10 cellular contexts compared by ENCODE assay signal in genomic region chr19:17404621-17405249, GRCh38. TPM values are rescaled to one million over a fixed set of nuclear protein-coding genes. Genes with fewer than 3 reads are reported as not detected.
DNase-seq lines count a peak whose midpoint lies in the region; ATAC-seq, FAIRE-seq and TF ChIP-seq lines count a peak whose summit lies in the region.
"Had no signal": no experiment of that assay in that cellular context is flagged by ENCODE, and none has a peak within 500 bp of the region (broad histone marks: within the 10 kb centered on the region; RNA-seq: fewer than 3 reads in every experiment).

No MANE protein-coding gene starts in this region.

- H3K36me3 ChIP-seq in mammary epithelial cell (ENCODE audit: insufficient read depth, low read length) (no peaks in the 10 kb centered on the region), neutrophil (peaks cover 8% of the 10 kb centered on the region)

- WGBS in mammary epithelial cell (ENCODE audit: low coverage, missing lambda C conversion rate) = 92% methylated on average over 6 of the region's 7 CpGs

- no peak overlapping the region for H3K27ac ChIP-seq in mammary epithelial cell (ENCODE audit: insufficient read depth, low read depth, low read length)
- peak overlapping the region; percentile 92 for H3K27ac ChIP-seq in neutrophil
- H3K27ac ChIP-seq: VCaP had no signal

- dilution Hi-C loops in mammary epithelial cell (cut with HindIII; ENCODE audit: low sequenced_read_pairs) = no loop called here

- no peak for TF ChIP-seq CTCF in mammary epithelial cell (conservative IDR thresholded peaks at IDR 0.05 in 1 of 2, IDR thresholded peaks at IDR 0.05 in 1 of 2; ENCODE audit: extremely low read depth in 1 of 2, insufficient read depth in 1 of 2, low read depth in 1 of 2, low read length in 2 of 2)
- no peak for TF ChIP-seq CTCF in neutrophil (IDR thresholded peaks at IDR 0.05)

- in situ Hi-C loops in mammary epithelial cell (cut with MboI; ENCODE audit: low sequenced_read_pairs in 2 of 2) = no loop called here

- no peaks in the 10 kb centered on the region for H3K79me2 ChIP-seq in mammary epithelial cell (ENCODE audit: insufficient read depth, low read length)

- FAIRE-seq in GM12891 (lab: Jason Lieb, UNC) = peak; percentile 33

- no TSS peak for BruUV-seq in mammary epithelial cell (replicated peaks; lab: Mats Ljungman, UMichigan)

- no peaks in the 10 kb centered on the region for H4K20me1 ChIP-seq in mammary epithelial cell (ENCODE audit: insufficient read depth, low read length)

- ATAC-seq in HG03342 (IDR thresholded peaks at IDR 0.05; ENCODE audit: unreplicated experiment) = peak; percentile 32

- intact Hi-C loops in mammary epithelial cell (cut with micrococcal nuclease) = no loop called here

- no peak for TF ChIP-seq POLR2A in GM12891 (IDR thresholded peaks at IDR 0.05; ENCODE audit: low read depth, low read length)

- H3K4me1 ChIP-seq in mammary epithelial cell (ENCODE audit: insufficient read depth, low read length) (peaks cover 9% of the 10 kb centered on the region), neutrophil (ENCODE audit: control insufficient read depth in 1 of 2, insufficient read depth in 1 of 2, low read depth in 1 of 2, low read length in 1 of 2) (peaks cover 32 to 50% of the 10 kb centered on the region in 2 experiments)

- H3K9me3 ChIP-seq in mammary epithelial cell (replicated peaks; ENCODE audit: insufficient read depth, low read length) (no peaks in the 10 kb centered on the region), neutrophil (no peaks in the 10 kb centered on the region)

- CTCF ChIA-PET in mammary epithelial cell (lab: Charles Lee; ENCODE audit: low non-redundant PET) = no interaction called here

- DNase-seq in GM12891 (ENCODE audit: insufficient read length, low spot score) = no peak
- no peak for DNase-seq in mammary epithelial cell
- no peak for DNase-seq in HPDE6-E6E7 (ENCODE audit: extremely low spot score)
- DNase-seq in DMS114 treated with DMSO at 0.1 percent for 48 hours (lab: John Stamatoyannopoulos, UW; ENCODE audit: unreplicated experiment) = no peak
- DNase-seq in dermis blood vessel endothelial cell = no peak
- no peak for DNase-seq in activated effector memory CD4-positive, alpha-beta T cell treated with anti-CD3 and anti-CD28 coated beads, Interleukin-2, amount 50 U/mL, for 16 hours

- H3K4me3 ChIP-seq in mammary epithelial cell (replicated peaks in 1 of 3; ENCODE audit: insufficient read depth in 1 of 3, low read depth in 2 of 3, low read length in 3 of 3) (no peak overlapping the region), neutrophil (ENCODE audit: low read depth in 1 of 2, low read length in 1 of 2) (peak overlapping the region; percentile 60 to 70)

- H3K4me2 ChIP-seq in mammary epithelial cell (ENCODE audit: insufficient read depth, low read depth, low read length) = no peak overlapping the region

- H3K27me3 ChIP-seq in mammary epithelial cell (ENCODE audit: insufficient read depth, low read length) = no peaks in the 10 kb centered on the region
- H3K27me3 ChIP-seq in neutrophil = no peaks in the 10 kb centered on the region

- peak overlapping the region; percentile 97 for H2AFZ ChIP-seq in mammary epithelial cell (ENCODE audit: low read depth, low read length)

- no peak overlapping the region for H3K9ac ChIP-seq in mammary epithelial cell (ENCODE audit: insufficient read depth, low read length)

TF ChIP-seq in GM12891, 5 proteins besides CTCF, POLR2A, EP300 and RAD21:
- no peak for TF ChIP-seq SPI1 (IDR thresholded peaks at IDR 0.05; ENCODE audit: low read depth, low read length)
- no peak for TF ChIP-seq POLR2AphosphoS5 (IDR thresholded peaks at IDR 0.05; ENCODE audit: low read depth, low read length)
- TF ChIP-seq TAF1 (IDR thresholded peaks at IDR 0.05; ENCODE audit: low read depth, low read length) = no peak
- no peak for TF ChIP-seq POU2F2 (IDR thresholded peaks at IDR 0.05; ENCODE audit: low read depth, low read length)
- no peak for TF ChIP-seq PAX5 (IDR thresholded peaks at IDR 0.05; ENCODE audit: insufficient read depth, low read length, severe bottlenecking)
TF ChIP-seq in GM12891: peak in this region for 0.

RNA-seq across cellular contexts. Expression of gene BST2, which starts 0.7 kb away (rescaled TPM):
- 356 TPM for polyA plus RNA-seq in GM12891 (2012; ENCODE audit: low read depth, missing spikeins)
- total RNA-seq in mammary epithelial cell (1 to 10 TPM in 1 of 2 donors, under 1 TPM in 1; 0.61 to 3.7 TPM), dermis blood vessel endothelial cell (1.8 and 6.5 TPM in 2 replicates)
- 2.6 TPM for polyA plus RNA-seq in mammary epithelial cell
- not detected for polyA minus RNA-seq in mammary epithelial cell

RNA-seq across cellular contexts. Expression of gene CCDC194, which starts 10.7 kb away (rescaled TPM):
- polyA plus RNA-seq in GM12891 (2012; ENCODE audit: low read depth, missing spikeins) = 0.74 TPM
- total RNA-seq in mammary epithelial cell (not detected), dermis blood vessel endothelial cell (0.17 TPM in 1 of 2 replicates, not detected in the other)
- polyA plus RNA-seq in mammary epithelial cell = not detected
- polyA minus RNA-seq in mammary epithelial cell = not detected
- total RNA-seq: lung microvascular endothelial cell had no signal

RNA-seq across cellular contexts. Expression of gene MVB12A, which starts 15.1 kb away (rescaled TPM):
- 23.3 TPM for polyA plus RNA-seq in GM12891 (2012; ENCODE audit: low read depth, missing spikeins)
- 10 to 100 TPM; 32.2 to 50.1 TPM for total RNA-seq in mammary epithelial cell
- polyA plus RNA-seq in mammary epithelial cell = 57.2 TPM
- 35.2 TPM for polyA minus RNA-seq in mammary epithelial cell
- 47.4 and 60.9 TPM in 2 replicates for total RNA-seq in dermis blood vessel endothelial cell

RNA-seq across cellular contexts. Expression of gene PLVAP, which starts 27.6 kb away (rescaled TPM):
- polyA plus RNA-seq in GM12891 (2012; ENCODE audit: low read depth, missing spikeins) = 0.28 TPM
- total RNA-seq in mammary epithelial cell = not detected
- polyA plus RNA-seq in mammary epithelial cell = not detected
- not detected for polyA minus RNA-seq in mammary epithelial cell
- total RNA-seq in dermis blood vessel endothelial cell = 15.2 and 73.9 TPM in 2 replicates

RNA-seq across cellular contexts. Expression of gene TMEM221, which starts 43.7 kb away (rescaled TPM):
- polyA plus RNA-seq in GM12891 (2012; ENCODE audit: low read depth, missing spikeins) = 0.05 TPM
- total RNA-seq in mammary epithelial cell = 1 to 10 TPM in 1 of 2 donors, under 1 TPM in 1; 0.17 to 1.4 TPM
- polyA plus RNA-seq in mammary epithelial cell = 0.35 TPM
- 2.2 TPM for polyA minus RNA-seq in mammary epithelial cell
- not detected in 2 replicates for total RNA-seq in dermis blood vessel endothelial cell
- total RNA-seq: lung microvascular endothelial cell had no signal

Comparison
In these comparisons a context has a peak if more than half of its experiments do, and no peak if none do; other contexts are left out.
1. H3K4me3 ChIP-seq: peak in neutrophil (2 of 2); none in mammary epithelial cell (0 of 3).